In genomic region chr1:100353988-100354387, GRCh38 we compare ENCODE assay signal across 8 cellular contexts. TPM values are rescaled to one million over a fixed set of nuclear protein-coding genes. Genes with fewer than 3 reads are reported as not detected.
DNase-seq lines count a peak whose midpoint lies in the region; ATAC-seq and TF ChIP-seq lines count a peak whose summit lies in the region.

No MANE protein-coding gene starts in this region.

- H3K27me3 ChIP-seq in thoracic aorta (replicated peaks; ENCODE audit: insufficient read depth), result no peaks in the 10 kb centered on the region

- TF ChIP-seq CTCF in thoracic aorta (IDR thresholded peaks at IDR 0.05), result no peak

- no peak for ATAC-seq in activated T-cell treated with anti-CD3 and anti-CD28 coated beads, Interleukin-2, amount 50 U/mL, for 72 hours (replicated peaks in 1 of 2)
- no peak for ATAC-seq in T-cell (replicated peaks in 1 of 4)
- no peak for ATAC-seq in thoracic aorta (ENCODE audit: insufficient number of reproducible peaks, low FRiP score, low read depth)

- no peaks in the 10 kb centered on the region for H3K36me3 ChIP-seq in thoracic aorta

- H3K9me3 Mint-ChIP-seq in activated T-cell treated with anti-CD3 and anti-CD28 coated beads, Interleukin-2, amount 50 U/mL, for 72 hours, result no peaks in the 10 kb centered on the region
- no peaks in the 10 kb centered on the region for H3K9me3 Mint-ChIP-seq in T-cell

- DNase-seq in activated T-cell treated with anti-CD3 and anti-CD28 coated beads, Interleukin-2, amount 50 U/mL, for 72 hours, result no peak
- no peak for DNase-seq in activated T-cell treated with anti-CD3 and anti-CD28 coated beads, Interleukin-2, amount 50 U/mL, for 48 hours
- DNase-seq in T-cell (no peak), thoracic aorta (ENCODE audit: low spot score) (no peak), hippocampal formation (lab: John Stamatoyannopoulos, UW) (no peak)
- DNase-seq in activated CD4-positive, CD25-positive, alpha-beta regulatory T cell (lab: John Stamatoyannopoulos, UW), result no peak
- no peak for DNase-seq in stimulated activated CD4-positive, alpha-beta T cell treated with anti-CD3 and anti-CD28 coated beads, Interleukin-4, amount 100 ng/mL, for 1 hour

- no peak overlapping the region for H3K27ac ChIP-seq in thoracic aorta

- no peaks in the 10 kb centered on the region for H3K9me3 ChIP-seq in iPS-18c (ENCODE audit: control insufficient read depth, insufficient read depth, low read length)
- H3K9me3 ChIP-seq in thoracic aorta, result no peaks in the 10 kb centered on the region

- H3K4me1 Mint-ChIP-seq in activated T-cell treated with anti-CD3 and anti-CD28 coated beads, Interleukin-2, amount 50 U/mL, for 72 hours (ENCODE audit: low read depth), result peaks cover 59% of the 10 kb centered on the region
- peaks cover 53 to 66% (median 55%) of the 10 kb centered on the region in 3 donors for H3K4me1 Mint-ChIP-seq in T-cell

- H3K4me3 ChIP-seq in iPS-18c (ENCODE audit: insufficient read depth, low read depth, low read length) (peak overlapping the region; percentile 94), thoracic aorta (peak overlapping the region; percentile 92)

- peak overlapping the region; percentile 99 for H3K4me3 Mint-ChIP-seq in activated T-cell treated with anti-CD3 and anti-CD28 coated beads, Interleukin-2, amount 50 U/mL, for 72 hours
- H3K4me3 Mint-ChIP-seq in T-cell, result peak overlapping the region; percentile 90 to 100 (median 96)

- H3K27me3 Mint-ChIP-seq in activated T-cell treated with anti-CD3 and anti-CD28 coated beads, Interleukin-2, amount 50 U/mL, for 72 hours (ENCODE audit: low read depth), result no peaks in the 10 kb centered on the region
- no peaks in the 10 kb centered on the region for H3K27me3 Mint-ChIP-seq in T-cell

- H3K36me3 Mint-ChIP-seq in activated T-cell treated with anti-CD3 and anti-CD28 coated beads, Interleukin-2, amount 50 U/mL, for 72 hours (ENCODE audit: insufficient read depth in 2 of 2), result peaks cover 12 to 25% of the 10 kb centered on the region in 2 donors
- peaks cover 41% of the 10 kb centered on the region for H3K36me3 Mint-ChIP-seq in T-cell

- POLR2A ChIA-PET in T-cell (lab: Charles Lee), result interaction anchor here (0.6 to 2.4 kb wide), 23 partner anchors 9 to 104 kb away, joined by 3 to 17 read pairs (median 4); partner anchors contain the start of gene RTCA (in 1 of the 2)

- peak overlapping the region; percentile 96 for H3K27ac Mint-ChIP-seq in activated T-cell treated with anti-CD3 and anti-CD28 coated beads, Interleukin-2, amount 50 U/mL, for 72 hours
- H3K27ac Mint-ChIP-seq in T-cell, result peak overlapping the region; percentile 90 to 96

- peaks cover 0 to 29% of the 10 kb centered on the region in 2 donors for H3K4me1 ChIP-seq in thoracic aorta (ENCODE audit: control insufficient read depth in 1 of 2, low read depth in 2 of 2)

- CTCF ChIA-PET in T-cell (lab: Charles Lee), result interaction anchor here (0.9 to 4.0 kb wide), 14 partner anchors 9 to 106 kb away, joined by 3 to 26 read pairs (median 4); no protein-coding TSS in a partner anchor

RNA-seq across cellular contexts. Expression of gene CDC14A, which starts 1.7 kb away (rescaled TPM):
- total RNA-seq in activated T-cell treated with anti-CD3 and anti-CD28 coated beads, Interleukin-2, amount 50 U/mL, for 72 hours, result 10 to 100 TPM; 17.8 to 24.1 TPM
- total RNA-seq in T-cell (100 to 1,000 TPM in 2 of 5 donors, 10 to 100 TPM in 3; 77.1 to 169 (median 91.6) TPM), thoracic aorta (10 to 100 TPM; 10.6 to 11.3 TPM)
